Comparison of ENCODE assay signal across 16 cellular contexts in the genomic region with DNA sequence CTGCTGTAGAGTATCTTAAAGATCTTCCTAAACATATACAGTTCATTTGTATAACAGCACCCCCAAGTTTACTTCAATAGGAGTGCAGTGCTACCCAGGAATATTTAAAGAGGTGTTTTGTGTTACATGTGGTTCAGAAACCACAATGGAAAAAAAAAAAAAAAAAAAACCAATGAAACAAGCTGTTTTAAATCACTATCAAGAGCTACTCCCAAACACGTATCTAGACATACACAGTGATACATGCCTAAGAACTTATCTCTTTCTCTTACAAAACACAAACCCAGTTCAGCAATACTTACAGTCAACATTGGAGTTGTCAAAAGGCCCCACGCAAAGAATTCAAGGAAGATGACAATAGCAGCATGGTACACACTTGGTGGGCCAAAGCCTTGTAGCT. TPM values are rescaled to one million over a fixed set of nuclear protein-coding genes. Genes with fewer than 3 reads are reported as not detected.
"Had no signal": no experiment of that assay in that cellular context is flagged by ENCODE, and none has a peak within 500 bp of the region (broad histone marks: within the 10 kb centered on the region; RNA-seq: fewer than 3 reads in every experiment).

No MANE protein-coding gene starts in this region.

RNA-seq across cellular contexts. Expression of gene NUTM2G, which starts 43.9 kb away (rescaled TPM):
- total RNA-seq: activated naive CD4-positive, alpha-beta T cell treated with anti-CD3 and anti-CD28 coated beads for 36 hours; activated T-cell treated with anti-CD3 and anti-CD28 coated beads, Interleukin-2, amount 50 U/mL, for 4 hours; bronchial epithelial cell; endodermal cell; esophagus mucosa; foreskin keratinocyte; heart left ventricle; kidney epithelial cell; lower leg skin; natural killer cell; omental fat pad; spleen; stomach; thyroid gland; upper lobe of left lung; vagina had no signal
- polyA plus RNA-seq: foreskin keratinocyte, heart left ventricle, spleen, stomach had no signal
